In genomic region chr5:56467176-56467717, GRCh38 we compare ENCODE assay signal across 1 cellular context.
TF ChIP-seq lines count a peak whose summit lies in the region.

No MANE protein-coding gene starts in this region.

TF ChIP-seq in GM23338, 12 proteins besides CTCF, POLR2A, EP300 and RAD21 (continued from another document):
- TF ChIP-seq ETS1 (IDR thresholded peaks at IDR 0.05): no peak
